ENCODE assay signal across 29 cellular contexts in genomic region chr1:237244778-237245177, GRCh38.
"Had no signal": no experiment of that assay in that cellular context is flagged by ENCODE, and none has a peak within 500 bp of the region (broad histone marks: within the 10 kb centered on the region; RNA-seq: fewer than 3 reads in every experiment).

No MANE protein-coding gene starts in this region.

- H3K4me3 ChIP-seq: ascending aorta, cardiac muscle cell, MG63, SJSA1 had no signal

- FAIRE-seq: TTC549 had no signal

- H3K9ac ChIP-seq: SK-N-SH had no signal

- H3K27me3 ChIP-seq: ascending aorta, cardiac muscle cell, MG63, SJSA1 had no signal

- ATAC-seq: activated CD8-positive, alpha-beta T cell treated with anti-CD3 and anti-CD28 coated beads for 36 hours; activated T-cell treated with anti-CD3 and anti-CD28 coated beads, Interleukin-2, amount 50 U/mL, for 72 hours; activated T-helper 17 cell treated with anti-CD3 and anti-CD28 coated beads, Interleukin-2, amount 50 U/mL, for 72 hours; Panc1 had no signal

- H3K4me2 ChIP-seq: SK-N-SH had no signal

- DNase-seq: activated CD4-positive, alpha-beta T cell treated with anti-CD3 and anti-CD28 coated beads, Interleukin-2, amount 10 ng/mL, durations not matched to agents 24 days and 14 days; activated CD4-positive, alpha-beta T cell treated with anti-CD3 and anti-CD28 coated beads, Interleukin-2, amount 50 U/mL, for 4 hours; activated CD8-positive, alpha-beta T cell treated with anti-CD3 and anti-CD28 coated beads for 36 hours; activated effector memory CD4-positive, alpha-beta T cell treated with anti-CD3 and anti-CD28 coated beads, Interleukin-2, amount 50 U/mL, for 16 hours; activated naive CD4-positive, alpha-beta T cell treated with Interleukin-2 at 50 U/mL for 16 hours; activated naive CD8-positive, alpha-beta T cell treated with anti-CD3 and anti-CD28 coated beads, Interleukin-2, amount 10 ng/mL, durations not matched to agents 7 days and 5 days; activated T-cell treated with anti-CD3 and anti-CD28 coated beads, Interleukin-2, amount 50 U/mL, for 1 hour; activated T-cell treated with anti-CD3 and anti-CD28 coated beads, Interleukin-2, amount 50 U/mL, for 72 hours; amygdala; Kasumi-1; KG1; MG63; NCI-H1048; NCI-H1105 treated with DMSO at 0.1 percent for 48 hours; NCI-H1436; NCI-H1694; NCI-H1930; NCI-H2081 treated with DMSO at 0.1 percent for 48 hours; NCI-H226; NCI-H446 treated with DMSO at 0.1 percent for 48 hours; NCI-H524; SHP77 treated with DMSO at 0.1 percent for 48 hours; SK-N-SH had no signal

- H3K36me3 ChIP-seq: ascending aorta, cardiac muscle cell, MG63, SJSA1 had no signal

- H3K9me3 ChIP-seq: ascending aorta, MG63, SJSA1, SK-N-SH had no signal

- H3K27ac ChIP-seq: ascending aorta, cardiac muscle cell, SJSA1 had no signal

- H3K4me1 ChIP-seq: ascending aorta, SJSA1 had no signal
